In genomic region chr5:157049605-157050004, GRCh38 we compare ENCODE assay signal across 14 cellular contexts. TPM values are rescaled to one million over a fixed set of nuclear protein-coding genes. Genes with fewer than 3 reads are reported as not detected.
A peak's percentile ranks its signal among the peaks of the same experiment; 100 is the strongest.
DNase-seq lines count a peak whose midpoint lies in the region; ATAC-seq and TF ChIP-seq lines count a peak whose summit lies in the region.
"Had no signal": no experiment of that assay in that cellular context is flagged by ENCODE, and none has a peak within 500 bp of the region (broad histone marks: within the 10 kb centered on the region; RNA-seq: fewer than 3 reads in every experiment).

No MANE protein-coding gene starts in this region.

- TF ChIP-seq CTCF in endothelial cell (IDR thresholded peaks at IDR 0.05; ENCODE audit: unreplicated experiment) (no peak), progenitor cell of endocrine pancreas (IDR thresholded peaks at IDR 0.05; ENCODE audit: unreplicated experiment) (no peak)

- no peaks in the 10 kb centered on the region for H3K36me3 Mint-ChIP-seq in activated T-cell treated with anti-CD3 and anti-CD28 coated beads, Interleukin-2, amount 50 U/mL, for 4 hours (ENCODE audit: insufficient read depth)
- H3K36me3 Mint-ChIP-seq in endothelial cell (ENCODE audit: low read depth, unreplicated experiment) (no peaks in the 10 kb centered on the region), progenitor cell of endocrine pancreas (ENCODE audit: insufficient read depth) (peaks cover 1% of the 10 kb centered on the region)

- H3K4me3 Mint-ChIP-seq in activated T-cell treated with anti-CD3 and anti-CD28 coated beads, Interleukin-2, amount 50 U/mL, for 4 hours, result peak overlapping the region; percentile 73
- H3K4me3 Mint-ChIP-seq in endothelial cell (ENCODE audit: unreplicated experiment), result no peak overlapping the region
- no peak overlapping the region for H3K4me3 Mint-ChIP-seq in progenitor cell of endocrine pancreas (ENCODE audit: low read depth)

- intact Hi-C loops in cardiac septum (cut with DNase I), result no loop called here

- DNase-seq in activated T-cell treated with anti-CD3 and anti-CD28 coated beads, Interleukin-2, amount 50 U/mL, for 4 hours, result no peak
- DNase-seq in activated T-cell treated with anti-CD3 and anti-CD28 coated beads, Interleukin-2, amount 50 U/mL, for 1 hour, result no peak
- DNase-seq in M059J (ENCODE audit: low read depth), result peak; percentile 80
- no peak for DNase-seq in endothelial cell (ENCODE audit: low spot score)
- DNase-seq in progenitor cell of endocrine pancreas (ENCODE audit: low spot score, unreplicated experiment), result no peak
- no peak for DNase-seq in mesenteric fat pad (ENCODE audit: low spot score)
- DNase-seq in cardiac septum (ENCODE audit: low spot score), result no peak
- DNase-seq in hippocampal formation (lab: John Stamatoyannopoulos, UW), result no peak
- DNase-seq: activated CD4-positive, alpha-beta T cell treated with anti-CD3 and anti-CD28 coated beads, Interleukin-2, amount 50 U/mL, for 48 hours; BE2C; SHP77 treated with DMSO at 0.1 percent for 48 hours; thyroid gland had no signal

- H3K9me3 Mint-ChIP-seq in activated T-cell treated with anti-CD3 and anti-CD28 coated beads, Interleukin-2, amount 50 U/mL, for 4 hours, result no peaks in the 10 kb centered on the region
- no peaks in the 10 kb centered on the region for H3K9me3 Mint-ChIP-seq in endothelial cell (ENCODE audit: unreplicated experiment)
- no peaks in the 10 kb centered on the region for H3K9me3 Mint-ChIP-seq in progenitor cell of endocrine pancreas (ENCODE audit: low read depth)

- no peak for ATAC-seq in activated T-cell treated with anti-CD3 and anti-CD28 coated beads, Interleukin-2, amount 50 U/mL, for 4 hours

- H3K4me1 Mint-ChIP-seq in activated T-cell treated with anti-CD3 and anti-CD28 coated beads, Interleukin-2, amount 50 U/mL, for 4 hours (ENCODE audit: low read depth), result peaks cover 45% of the 10 kb centered on the region
- H3K4me1 Mint-ChIP-seq in endothelial cell (ENCODE audit: unreplicated experiment) (peaks cover 20% of the 10 kb centered on the region), progenitor cell of endocrine pancreas (ENCODE audit: low read depth) (peaks cover 38% of the 10 kb centered on the region)

- H3K27me3 Mint-ChIP-seq in activated T-cell treated with anti-CD3 and anti-CD28 coated beads, Interleukin-2, amount 50 U/mL, for 4 hours (ENCODE audit: low read depth), result no peaks in the 10 kb centered on the region
- H3K27me3 Mint-ChIP-seq in endothelial cell (ENCODE audit: unreplicated experiment) (peaks cover 2% of the 10 kb centered on the region), progenitor cell of endocrine pancreas (no peaks in the 10 kb centered on the region)

- H3K27ac Mint-ChIP-seq in endothelial cell (ENCODE audit: unreplicated experiment) (peak overlapping the region; percentile 68), progenitor cell of endocrine pancreas (peak overlapping the region; percentile 93)

RNA-seq across cellular contexts. Expression of gene HAVCR1, which starts 9.3 kb away (rescaled TPM):
- not detected for total RNA-seq in activated T-cell treated with anti-CD3 and anti-CD28 coated beads, Interleukin-2, amount 50 U/mL, for 4 hours
- total RNA-seq in M059J (2014; rRNA removed; shearing (Covaris generic)), result not detected in 2 replicates
- total RNA-seq in endothelial cell (ENCODE audit: unreplicated experiment), result not detected
- total RNA-seq in progenitor cell of endocrine pancreas, result 1.2 and 2.1 TPM in 2 replicates
- 0.29 TPM for total RNA-seq in mesenteric fat pad
- total RNA-seq in cardiac septum, result 0.57 TPM
- total RNA-seq: cardiac muscle cell, lower leg skin had no signal

RNA-seq across cellular contexts. Expression of gene HAVCR2, which starts 59.2 kb away (rescaled TPM):
- total RNA-seq in activated T-cell treated with anti-CD3 and anti-CD28 coated beads, Interleukin-2, amount 50 U/mL, for 4 hours, result 1 to 10 TPM; 3.4 to 8.9 (median 4.4) TPM
- total RNA-seq in M059J (2014; rRNA removed; shearing (Covaris generic)), result 0.84 and 3.9 TPM in 2 replicates
- total RNA-seq in endothelial cell (ENCODE audit: unreplicated experiment) (0.15 TPM), progenitor cell of endocrine pancreas (0.17 and 0.62 TPM in 2 replicates), mesenteric fat pad (14.9 TPM), cardiac septum (1.7 TPM)
